10 cellular contexts compared by ENCODE assay signal in the genomic region with DNA sequence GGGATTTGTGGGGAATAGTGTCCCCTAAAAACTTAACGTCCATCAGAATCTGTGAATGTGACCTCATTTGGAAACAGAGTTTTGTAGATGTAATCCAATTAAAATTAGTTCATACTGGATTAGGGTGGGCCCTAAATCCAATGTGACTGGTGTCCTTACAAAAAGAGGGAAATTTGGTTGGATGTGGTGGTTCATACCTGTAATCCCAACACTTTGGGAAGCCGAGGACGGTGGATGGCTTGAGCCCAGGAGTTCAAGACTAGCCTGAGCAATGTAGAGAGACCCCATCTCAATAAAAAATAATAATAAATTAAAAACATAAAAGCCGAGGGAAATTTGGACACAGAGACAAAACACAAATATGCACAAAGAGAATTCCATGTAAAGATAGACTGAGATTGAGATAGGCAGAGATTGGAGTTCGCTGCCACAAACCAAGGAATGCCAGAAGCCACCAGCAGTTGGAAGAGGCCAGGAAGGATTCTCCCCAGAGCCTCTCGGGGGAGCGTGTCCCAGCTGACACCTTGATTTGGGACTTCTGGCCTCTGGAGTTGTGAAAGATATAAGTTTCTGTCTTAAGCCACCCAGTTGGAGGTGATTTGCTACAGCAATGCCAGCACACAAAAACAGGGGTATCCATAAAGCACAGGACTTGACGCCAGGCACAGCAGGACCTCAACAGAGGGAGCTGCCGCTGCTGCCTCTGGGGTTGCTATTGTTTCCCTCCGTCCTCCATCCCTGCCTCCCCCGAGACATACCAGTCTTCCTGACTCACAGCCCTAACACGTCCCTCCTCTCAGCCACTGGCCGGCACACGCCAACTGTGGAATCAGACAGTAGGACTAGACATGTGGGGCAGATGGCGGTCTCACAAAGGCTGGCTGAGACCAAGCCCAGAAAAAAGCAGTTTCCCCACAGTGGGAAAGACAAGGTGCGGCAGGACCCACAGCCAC.
DNase-seq lines count a peak whose midpoint lies in the region; ATAC-seq, FAIRE-seq and TF ChIP-seq lines count a peak whose summit lies in the region.
"Had no signal": no experiment of that assay in that cellular context is flagged by ENCODE, and none has a peak within 500 bp of the region (broad histone marks: within the 10 kb centered on the region; RNA-seq: fewer than 3 reads in every experiment).

No MANE protein-coding gene starts in this region.

- TF ChIP-seq CTCF in AG04449 (IDR thresholded peaks at IDR 0.05; ENCODE audit: insufficient read depth, low read length, missing control alignments) = peak; percentile 28
- no peak; the same call in 1 of the 2 replicates for TF ChIP-seq CTCF in RWPE1 (conservative IDR thresholded peaks at IDR 0.05; ENCODE audit: low read depth)
- no peak for TF ChIP-seq CTCF in neural crest cell (conservative IDR thresholded peaks at IDR 0.05)

- no peaks in the 10 kb centered on the region for H3K9me3 Mint-ChIP-seq in neural crest cell
- H3K9me3 Mint-ChIP-seq: activated naive CD4-positive, alpha-beta T cell treated with anti-CD3 and anti-CD28 coated beads, Interleukin-2, amount 50 U/mL, for 72 hours; CD8-positive, alpha-beta T cell had no signal

- no peak for FAIRE-seq in GM12891 (lab: Jason Lieb, UNC)

- no peaks in the 10 kb centered on the region for H3K27me3 Mint-ChIP-seq in neural crest cell (ENCODE audit: low read depth)

- peaks cover 29% of the 10 kb centered on the region for H3K4me1 Mint-ChIP-seq in neural crest cell

- POLR2A ChIA-PET in AG04449 (lab: Yijun Ruan, JAX) (interaction anchor here (1.3 to 2.0 kb wide), 3 partner anchors 12 to 98 kb away, joined by 3 to 7 read pairs (median 4); a partner anchor contains a TSS), RWPE1 (lab: Yijun Ruan, JAX; ENCODE audit: low non-redundant PET) (no interaction called here)

- H3K4me3 ChIP-seq in AG04449 (ENCODE audit: low read depth, low read length) = no peak overlapping the region

- peak overlapping the region; percentile 93 for H3K27ac Mint-ChIP-seq in neural crest cell (ENCODE audit: unreplicated experiment)
- H3K27ac Mint-ChIP-seq: activated naive CD4-positive, alpha-beta T cell treated with anti-CD3 and anti-CD28 coated beads, Interleukin-2, amount 50 U/mL, for 72 hours; CD8-positive, alpha-beta T cell had no signal

- DNase-seq in AG04449 (ENCODE audit: low read depth, low spot score) = peak; percentile 87
- DNase-seq in RWPE1 (ENCODE audit: low spot score) = peak; percentile 93
- peak; percentile 86 for DNase-seq in fibroblast of peridontal ligament (ENCODE audit: extremely low read depth)
- DNase-seq in neural crest cell (ENCODE audit: low read depth, low spot score) = no peak
- no peak for DNase-seq in activated CD4-positive, alpha-beta T cell treated with anti-CD3 and anti-CD28 coated beads, Interleukin-2, amount 50 U/mL, for 1 hour
- DNase-seq in GM12891 (ENCODE audit: insufficient read length, low spot score) = no peak
- DNase-seq: CD8-positive, alpha-beta T cell had no signal

- CTCF ChIA-PET in AG04449 (lab: Yijun Ruan, JAX) = interaction anchor here (1.0 to 26.2 kb wide), 10 partner anchors 9 to 112 kb away, joined by 3 to 678 read pairs (median 4); a partner anchor contains a TSS
- CTCF ChIA-PET in RWPE1 (lab: Yijun Ruan, JAX) = interaction anchor here (0.7 to 1.4 kb wide), 4 partner anchors 14 to 288 kb away, joined by 3 to 5 read pairs (median 3); no protein-coding TSS in a partner anchor

- no peak for TF ChIP-seq POLR2A in GM12891 (IDR thresholded peaks at IDR 0.05; ENCODE audit: low read depth, low read length)

- H3K4me3 Mint-ChIP-seq in neural crest cell = no peak overlapping the region
- H3K4me3 Mint-ChIP-seq: CD8-positive, alpha-beta T cell had no signal

- ATAC-seq in HG03354 (IDR thresholded peaks at IDR 0.05; ENCODE audit: poor library complexity, severe bottlenecking, unreplicated experiment) (no peak), GM21723 (IDR thresholded peaks at IDR 0.05; ENCODE audit: unreplicated experiment) (no peak)
- ATAC-seq: activated naive CD4-positive, alpha-beta T cell treated with anti-CD3 and anti-CD28 coated beads, Interleukin-2, amount 50 U/mL, for 72 hours; CD8-positive, alpha-beta T cell had no signal

- no peaks in the 10 kb centered on the region for H3K36me3 Mint-ChIP-seq in neural crest cell (ENCODE audit: low read depth)
- H3K36me3 Mint-ChIP-seq: activated naive CD4-positive, alpha-beta T cell treated with anti-CD3 and anti-CD28 coated beads, Interleukin-2, amount 50 U/mL, for 72 hours; CD8-positive, alpha-beta T cell had no signal

- peak overlapping the region; percentile 85 for H3K27ac ChIP-seq in RWPE1

TF ChIP-seq in GM12891, 5 proteins besides CTCF, POLR2A, EP300 and RAD21:
- TF ChIP-seq POLR2AphosphoS5 (IDR thresholded peaks at IDR 0.05; ENCODE audit: low read depth, low read length) = no peak
- no peak for TF ChIP-seq TAF1 (IDR thresholded peaks at IDR 0.05; ENCODE audit: low read depth, low read length)
- TF ChIP-seq SPI1 (IDR thresholded peaks at IDR 0.05; ENCODE audit: low read depth, low read length) = no peak
- TF ChIP-seq POU2F2 (IDR thresholded peaks at IDR 0.05; ENCODE audit: low read depth, low read length) = no peak
- no peak for TF ChIP-seq PAX5 (IDR thresholded peaks at IDR 0.05; ENCODE audit: insufficient read depth, low read length, severe bottlenecking)

Comparison
In these comparisons a context has a peak if more than half of its experiments do, and no peak if none do; other contexts are left out.
1. DNase-seq: peak in AG04449 (single experiment), RWPE1 (single experiment) and fibroblast of peridontal ligament (single experiment); none in neural crest cell (single experiment), activated CD4-positive, alpha-beta T cell treated with anti-CD3 and anti-CD28 coated beads, Interleukin-2, amount 50 U/mL, for 1 hour (single experiment) and GM12891 (single experiment).